In genomic region chr12:117485984-117486839, GRCh38 we compare ENCODE assay signal across 19 cellular contexts.
DNase-seq lines count a peak whose midpoint lies in the region; ATAC-seq and TF ChIP-seq lines count a peak whose summit lies in the region.
"Had no signal": no experiment of that assay in that cellular context is flagged by ENCODE, and none has a peak within 500 bp of the region (broad histone marks: within the 10 kb centered on the region; RNA-seq: fewer than 3 reads in every experiment).

No MANE protein-coding gene starts in this region.

- H2AFZ ChIP-seq in PC-3 (ENCODE audit: low read length): no peak overlapping the region

- H3K4me1 ChIP-seq in PC-3 (ENCODE audit: insufficient read depth, low read length): peaks cover 34% of the 10 kb centered on the region

- H3K4me1 Mint-ChIP-seq in activated naive CD4-positive, alpha-beta T cell treated with anti-CD3 and anti-CD28 coated beads for 36 hours (ENCODE audit: low read depth): no peaks in the 10 kb centered on the region
- H3K4me1 Mint-ChIP-seq: activated naive CD8-positive, alpha-beta T cell treated with anti-CD3 and anti-CD28 coated beads, Interleukin-2, amount 10 ng/mL, durations not matched to agents 7 days and 5 days had no signal

- H3K4me3 ChIP-seq in PC-3 (ENCODE audit: low read length): no peak overlapping the region
- H3K4me3 ChIP-seq: BLaER1, cardiac muscle cell, lung had no signal

- no peak overlapping the region for H3K4me3 Mint-ChIP-seq in activated naive CD4-positive, alpha-beta T cell treated with anti-CD3 and anti-CD28 coated beads for 36 hours
- H3K4me3 Mint-ChIP-seq: activated naive CD8-positive, alpha-beta T cell treated with anti-CD3 and anti-CD28 coated beads, Interleukin-2, amount 10 ng/mL, durations not matched to agents 7 days and 5 days; activated T-cell treated with anti-CD3 and anti-CD28 coated beads, Interleukin-2, amount 50 U/mL, for 24 hours had no signal

- DNase-seq in Daoy (ENCODE audit: low read depth): peak; percentile 38
- peak; percentile 95 for DNase-seq in NCI-H2029 (lab: John Stamatoyannopoulos, UW)
- peak; percentile 45 for DNase-seq in PC-3
- DNase-seq in renal cortical epithelial cell (ENCODE audit: low read depth): peak; percentile 51
- no peak for DNase-seq in activated naive CD4-positive, alpha-beta T cell treated with anti-CD3 and anti-CD28 coated beads for 36 hours
- no peak for DNase-seq in middle frontal gyrus (ENCODE audit: extremely low spot score, low spot score)
- no peak for DNase-seq in HUDEP-2 (lab: John Stamatoyannopoulos, UW; ENCODE audit: unreplicated experiment in 76 of 76)
- DNase-seq in amniotic stem cell (lab: John Stamatoyannopoulos, UW): no peak
- DNase-seq: activated CD4-positive, alpha-beta T cell treated with anti-CD3 and anti-CD28 coated beads, Interleukin-2, amount 50 U/mL, for 4 hours; activated naive CD8-positive, alpha-beta T cell treated with anti-CD3 and anti-CD28 coated beads, Interleukin-2, amount 10 ng/mL, durations not matched to agents 7 days and 5 days; activated T-cell treated with anti-CD3 and anti-CD28 coated beads, Interleukin-2, amount 50 U/mL, for 24 hours; DND-41; effector CD4-positive, alpha-beta T cell; KBM-7; NCI-H2171 treated with DMSO at 0.1 percent for 48 hours; stimulated activated CD4-positive, alpha-beta T cell treated with anti-CD3 and anti-CD28 coated beads, Interleukin-1b, Interleukin-23, amount 100 ng/mL, for 48 hours had no signal

- no peak; the same call in 1 of the 2 replicates for ATAC-seq in PC-3

- no peaks in the 10 kb centered on the region for H3K9me3 ChIP-seq in PC-3 (ENCODE audit: low read length)
- H3K9me3 ChIP-seq: BLaER1 had no signal

- no peaks in the 10 kb centered on the region for H3K36me3 Mint-ChIP-seq in activated naive CD4-positive, alpha-beta T cell treated with anti-CD3 and anti-CD28 coated beads for 36 hours (ENCODE audit: low read depth)
- H3K36me3 Mint-ChIP-seq: activated naive CD8-positive, alpha-beta T cell treated with anti-CD3 and anti-CD28 coated beads, Interleukin-2, amount 10 ng/mL, durations not matched to agents 7 days and 5 days had no signal

- H3F3A ChIP-seq in PC-3 (ENCODE audit: low read length, unreplicated experiment): no peaks in the 10 kb centered on the region

- peaks cover under 1% of the 10 kb centered on the region for H3K9me3 Mint-ChIP-seq in activated naive CD4-positive, alpha-beta T cell treated with anti-CD3 and anti-CD28 coated beads for 36 hours
- H3K9me3 Mint-ChIP-seq: activated naive CD8-positive, alpha-beta T cell treated with anti-CD3 and anti-CD28 coated beads, Interleukin-2, amount 10 ng/mL, durations not matched to agents 7 days and 5 days; activated T-cell treated with anti-CD3 and anti-CD28 coated beads, Interleukin-2, amount 50 U/mL, for 24 hours had no signal

- H3K27ac ChIP-seq in PC-3 (ENCODE audit: low read length): peak overlapping the region; percentile 67
- H3K27ac ChIP-seq: BLaER1, cardiac muscle cell had no signal

- H3K4me2 ChIP-seq in PC-3 (ENCODE audit: low read length): peak overlapping the region; percentile 17
- H3K4me2 ChIP-seq: BLaER1 had no signal

- no peaks in the 10 kb centered on the region for H3K36me3 ChIP-seq in PC-3 (ENCODE audit: low read depth, low read length)
- H3K36me3 ChIP-seq: BLaER1, cardiac muscle cell had no signal

- H3K9ac ChIP-seq in PC-3 (ENCODE audit: low read length): peak overlapping the region; percentile 11; the same call in 1 of the 2 replicates
- H3K9ac ChIP-seq: BLaER1 had no signal

- H3K27ac Mint-ChIP-seq in activated naive CD4-positive, alpha-beta T cell treated with anti-CD3 and anti-CD28 coated beads for 36 hours: no peak overlapping the region
- H3K27ac Mint-ChIP-seq: activated naive CD8-positive, alpha-beta T cell treated with anti-CD3 and anti-CD28 coated beads, Interleukin-2, amount 10 ng/mL, durations not matched to agents 7 days and 5 days; activated T-cell treated with anti-CD3 and anti-CD28 coated beads, Interleukin-2, amount 50 U/mL, for 24 hours had no signal

- no TSS peak for BruUV-seq in PC-3 (replicated peaks; lab: Mats Ljungman, UMichigan)

- H3K9me2 ChIP-seq in PC-3 (replicated peaks; ENCODE audit: low read length): no peaks in the 10 kb centered on the region

- TF ChIP-seq CTCF in PC-3 (conservative IDR thresholded peaks at IDR 0.05; ENCODE audit: low read depth, low read length): no peak

- H3K79me2 ChIP-seq in PC-3 (ENCODE audit: low read length): no peaks in the 10 kb centered on the region

- CTCF ChIA-PET in PC-3 (lab: Charles Lee): no interaction called here
- CTCF ChIA-PET in activated naive CD4-positive, alpha-beta T cell treated with anti-CD3 and anti-CD28 coated beads for 36 hours (lab: Charles Lee): no interaction called here

- no peaks in the 10 kb centered on the region for H3K27me3 Mint-ChIP-seq in activated naive CD4-positive, alpha-beta T cell treated with anti-CD3 and anti-CD28 coated beads for 36 hours (ENCODE audit: low read depth)
- H3K27me3 Mint-ChIP-seq: activated T-cell treated with anti-CD3 and anti-CD28 coated beads, Interleukin-2, amount 50 U/mL, for 24 hours had no signal

- intact Hi-C loops in PC-3 (cut with micrococcal nuclease): loop anchor here (2.0 to 5.0 kb wide), 3 partner anchors 39 to 351 kb away; no protein-coding TSS in a partner anchor
- intact Hi-C loops in activated naive CD4-positive, alpha-beta T cell treated with anti-CD3 and anti-CD28 coated beads for 36 hours (cut with micrococcal nuclease): no loop called here

- no peaks in the 10 kb centered on the region for H4K20me1 ChIP-seq in PC-3 (ENCODE audit: low read length)
- H4K20me1 ChIP-seq: BLaER1 had no signal

- POLR2A ChIA-PET in PC-3 (lab: Charles Lee; ENCODE audit: unreplicated experiment): no interaction called here

- H3K27me3 ChIP-seq in PC-3 (ENCODE audit: low read length): no peaks in the 10 kb centered on the region
- H3K27me3 ChIP-seq: BLaER1, cardiac muscle cell had no signal

Comparison
In these comparisons a context has a peak if more than half of its experiments do, and no peak if none do; other contexts are left out.
1. DNase-seq: peak in Daoy (single experiment), NCI-H2029 (single experiment), PC-3 (single experiment) and renal cortical epithelial cell (single experiment); none in activated naive CD4-positive, alpha-beta T cell treated with anti-CD3 and anti-CD28 coated beads for 36 hours (single experiment), middle frontal gyrus (single experiment), HUDEP-2 (0 of 76) and amniotic stem cell (single experiment).